9 cellular contexts compared by ENCODE assay signal in the genomic region with DNA sequence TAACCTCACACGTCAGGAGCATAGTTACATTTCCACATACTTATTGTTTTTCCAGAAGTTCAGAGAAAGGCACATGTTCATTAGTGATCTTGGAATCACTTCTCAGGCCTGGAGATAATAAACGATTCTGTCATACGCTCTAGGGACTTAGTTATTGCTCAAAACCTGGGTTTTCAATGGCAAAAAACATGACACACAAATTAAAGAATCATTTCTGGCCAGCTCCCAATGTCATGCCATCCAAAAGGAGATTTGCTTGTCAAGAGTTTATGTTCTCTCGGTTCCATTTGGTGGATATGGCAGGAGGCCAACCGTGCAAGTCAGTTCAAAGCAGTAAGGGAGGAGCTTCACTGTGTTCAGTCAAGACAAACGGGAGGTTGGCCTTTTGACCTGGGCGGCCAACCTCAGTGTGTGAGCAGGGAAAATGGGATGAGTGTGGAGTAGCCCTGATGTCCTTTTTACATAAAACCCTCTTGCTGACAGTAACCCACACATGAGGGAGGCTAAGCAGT.
A peak's percentile ranks its signal among the peaks of the same experiment; 100 is the strongest.
DNase-seq lines count a peak whose midpoint lies in the region; TF ChIP-seq lines count a peak whose summit lies in the region.
"Had no signal": no experiment of that assay in that cellular context is flagged by ENCODE, and none has a peak within 500 bp of the region (broad histone marks: within the 10 kb centered on the region; RNA-seq: fewer than 3 reads in every experiment).

No MANE protein-coding gene starts in this region.

- H3K36me3 ChIP-seq in mammary epithelial cell (ENCODE audit: insufficient read depth, low read length) (no peaks in the 10 kb centered on the region), hepatocyte (replicated peaks; ENCODE audit: insufficient read depth, low read depth) (no peaks in the 10 kb centered on the region), thymus (ENCODE audit: control insufficient read depth, insufficient read depth) (no peaks in the 10 kb centered on the region), vagina (no peaks in the 10 kb centered on the region), Karpas-422 (ENCODE audit: insufficient read depth, low read length) (no peaks in the 10 kb centered on the region)

- intact Hi-C loops in mammary epithelial cell (cut with micrococcal nuclease) (no loop called here), vagina (cut with DNase I) (no loop called here)

- H3K9me3 ChIP-seq in mammary epithelial cell (replicated peaks; ENCODE audit: insufficient read depth, low read length) (no peaks in the 10 kb centered on the region), hepatocyte (ENCODE audit: low read depth) (no peaks in the 10 kb centered on the region), thymus (ENCODE audit: control insufficient read depth) (no peaks in the 10 kb centered on the region), vagina (no peaks in the 10 kb centered on the region), Karpas-422 (ENCODE audit: low read length) (no peaks in the 10 kb centered on the region)

- dilution Hi-C loops in mammary epithelial cell (cut with HindIII; ENCODE audit: low sequenced_read_pairs) = no loop called here

- TF ChIP-seq CTCF in mammary epithelial cell (conservative IDR thresholded peaks at IDR 0.05 in 1 of 2, IDR thresholded peaks at IDR 0.05 in 1 of 2; ENCODE audit: extremely low read depth in 1 of 2, insufficient read depth in 1 of 2, low read depth in 1 of 2, low read length in 2 of 2) (no peak), hepatocyte (IDR thresholded peaks at IDR 0.05; ENCODE audit: poor library complexity) (no peak), vagina (IDR thresholded peaks at IDR 0.05) (no peak)

- DNase-seq in M059J (ENCODE audit: low read depth) (peak; percentile 64), mammary epithelial cell (peak; percentile 69), hepatocyte (ENCODE audit: low spot score) (peak; percentile 20), vagina (ENCODE audit: extremely low spot score in 2 of 2) (no peak), Karpas-422 (no peak), NCI-H2107 treated with DMSO at 0.1 percent for 48 hours (lab: John Stamatoyannopoulos, UW; ENCODE audit: unreplicated experiment) (no peak)
- DNase-seq: activated CD4-positive, alpha-beta T cell treated with anti-CD3 and anti-CD28 coated beads, Interleukin-2, amount 50 U/mL, for 48 hours; SW 1271 had no signal

- H3K4me2 ChIP-seq in mammary epithelial cell (ENCODE audit: insufficient read depth, low read depth, low read length) (no peak overlapping the region), hepatocyte (no peak overlapping the region), Karpas-422 (ENCODE audit: low read depth, low read length, poor library complexity, severe bottlenecking) (no peak overlapping the region)

- H3K4me3 ChIP-seq in mammary epithelial cell (replicated peaks in 1 of 3; ENCODE audit: insufficient read depth in 1 of 3, low read depth in 2 of 3, low read length in 3 of 3) = no peak overlapping the region
- no peak overlapping the region for H3K4me3 ChIP-seq in hepatocyte
- no peak overlapping the region for H3K4me3 ChIP-seq in thymus (ENCODE audit: low read length)
- no peak overlapping the region for H3K4me3 ChIP-seq in vagina
- H3K4me3 ChIP-seq in Karpas-422 (ENCODE audit: low read length) = no peak overlapping the region

- H2AFZ ChIP-seq in mammary epithelial cell (ENCODE audit: low read depth, low read length) (peak overlapping the region; percentile 2), hepatocyte (no peak overlapping the region), Karpas-422 (ENCODE audit: low read length) (no peak overlapping the region)

- H3K79me2 ChIP-seq in mammary epithelial cell (ENCODE audit: insufficient read depth, low read length) (no peaks in the 10 kb centered on the region), hepatocyte (no peaks in the 10 kb centered on the region), Karpas-422 (ENCODE audit: low read length) (no peaks in the 10 kb centered on the region)

- no peaks in the 10 kb centered on the region for H4K20me1 ChIP-seq in mammary epithelial cell (ENCODE audit: insufficient read depth, low read length)
- H4K20me1 ChIP-seq in hepatocyte (ENCODE audit: insufficient read depth, poor library complexity, severe bottlenecking) = no peaks in the 10 kb centered on the region
- no peaks in the 10 kb centered on the region for H4K20me1 ChIP-seq in Karpas-422 (ENCODE audit: insufficient read depth, low read depth, low read length)

- 32% methylated on average over 7 of the region's 7 CpGs for WGBS in mammary epithelial cell (ENCODE audit: low coverage, missing lambda C conversion rate)
- 57% methylated on average over 7 of the region's 7 CpGs for WGBS in hepatocyte (ENCODE audit: low lambda C conversion rate, missing lambda C conversion rate)
- WGBS in thymus = 84% methylated on average over 7 of the region's 7 CpGs

- H3K27me3 ChIP-seq in mammary epithelial cell (ENCODE audit: insufficient read depth, low read length) = no peaks in the 10 kb centered on the region
- no peaks in the 10 kb centered on the region for H3K27me3 ChIP-seq in hepatocyte
- H3K27me3 ChIP-seq in thymus (ENCODE audit: control insufficient read depth, insufficient read depth) = no peaks in the 10 kb centered on the region
- no peaks in the 10 kb centered on the region for H3K27me3 ChIP-seq in vagina
- H3K27me3 ChIP-seq in Karpas-422 (ENCODE audit: low read length) = no peaks in the 10 kb centered on the region

- BruUV-seq in mammary epithelial cell (replicated peaks; lab: Mats Ljungman, UMichigan) = no TSS peak

- in situ Hi-C loops in mammary epithelial cell (cut with MboI; ENCODE audit: low sequenced_read_pairs in 2 of 2) = no loop called here

- H3K27ac ChIP-seq in mammary epithelial cell (ENCODE audit: insufficient read depth, low read depth, low read length) = no peak overlapping the region
- peak overlapping the region; percentile 67 for H3K27ac ChIP-seq in hepatocyte
- H3K27ac ChIP-seq in thymus (ENCODE audit: low read depth) = peak overlapping the region; percentile 10
- no peak overlapping the region for H3K27ac ChIP-seq in vagina
- H3K27ac ChIP-seq in Karpas-422 (ENCODE audit: low read length) = no peak overlapping the region

- CTCF ChIA-PET in mammary epithelial cell (lab: Charles Lee; ENCODE audit: low non-redundant PET) = no interaction called here

- H3K9ac ChIP-seq in mammary epithelial cell (ENCODE audit: insufficient read depth, low read length) (no peak overlapping the region), Karpas-422 (ENCODE audit: low read length) (no peak overlapping the region)

- TF ChIP-seq POLR2A in vagina (IDR thresholded peaks at IDR 0.05) = no peak

- no peaks in the 10 kb centered on the region for H3K9me2 ChIP-seq in hepatocyte (replicated peaks; ENCODE audit: insufficient read depth)
- no peaks in the 10 kb centered on the region for H3K9me2 ChIP-seq in Karpas-422 (replicated peaks; ENCODE audit: insufficient read depth, low read length)

- H3K4me1 ChIP-seq in mammary epithelial cell (ENCODE audit: insufficient read depth, low read length) = peaks cover 9% of the 10 kb centered on the region
- peaks cover 13% of the 10 kb centered on the region for H3K4me1 ChIP-seq in hepatocyte (ENCODE audit: insufficient read depth)
- no peaks in the 10 kb centered on the region for H3K4me1 ChIP-seq in thymus (ENCODE audit: control insufficient read depth, insufficient read depth, low read length)
- peaks cover 35% of the 10 kb centered on the region for H3K4me1 ChIP-seq in vagina
- H3K4me1 ChIP-seq in Karpas-422 (ENCODE audit: low read length) = no peaks in the 10 kb centered on the region

Comparison
In these comparisons a context has a peak if more than half of its experiments do, and no peak if none do; other contexts are left out.
1. DNase-seq: peak in M059J (single experiment), mammary epithelial cell (single experiment) and hepatocyte (single experiment); none in vagina (0 of 2), Karpas-422 (single experiment) and NCI-H2107 treated with DMSO at 0.1 percent for 48 hours (single experiment).
2. H3K27ac ChIP-seq: peak in hepatocyte (single experiment) and thymus (single experiment); none in mammary epithelial cell (single experiment), vagina (single experiment) and Karpas-422 (single experiment).